Comparison of ENCODE assay signal across 24 cellular contexts in genomic region chr6:87736809-87737540, GRCh38. TPM values are rescaled to one million over a fixed set of nuclear protein-coding genes. Genes with fewer than 3 reads are reported as not detected.
A peak's percentile ranks its signal among the peaks of the same experiment; 100 is the strongest.
DNase-seq lines count a peak whose midpoint lies in the region; ATAC-seq, FAIRE-seq and TF ChIP-seq lines count a peak whose summit lies in the region.
"Had no signal": no experiment of that assay in that cellular context is flagged by ENCODE, and none has a peak within 500 bp of the region (broad histone marks: within the 10 kb centered on the region; RNA-seq: fewer than 3 reads in every experiment).

No MANE protein-coding gene starts in this region.

- H3K9ac ChIP-seq in GM12878 (ENCODE audit: control insufficient read depth, insufficient read depth, low read length) = peak overlapping the region; percentile 28; the same call in 1 of the 2 replicates
- H3K9ac ChIP-seq: KMS-11, parathyroid adenoma had no signal

- TF ChIP-seq POLR2A in GM12892 (IDR thresholded peaks at IDR 0.05; ENCODE audit: low read depth, low read length) (no peak), GM12878 (IDR thresholded peaks at IDR 0.05; ENCODE audit: low read depth, low read length) (no peak)

- H3K4me3 Mint-ChIP-seq in CD8-positive, alpha-beta T cell = no peak overlapping the region

- POLR2A ChIA-PET in CD8-positive, alpha-beta T cell (lab: Charles Lee) = no interaction called here
- POLR2A ChIA-PET in GM12878 (lab: Charles Lee) = no interaction called here

- no peaks in the 10 kb centered on the region for H4K20me1 ChIP-seq in GM12878 (ENCODE audit: control insufficient read depth, insufficient read depth)

- no peaks in the 10 kb centered on the region for H3K36me3 Mint-ChIP-seq in CD8-positive, alpha-beta T cell

- H3K27me3 Mint-ChIP-seq in CD8-positive, alpha-beta T cell (ENCODE audit: low read depth) = no peaks in the 10 kb centered on the region

- CTCF ChIA-PET in CD8-positive, alpha-beta T cell (lab: Charles Lee) = no interaction called here
- CTCF ChIA-PET in GM12878 (lab: Yijun Ruan, JAX) = interaction anchor here (2.2 kb wide), 1 partner anchor 20 kb away, joined by 10 read pairs; no protein-coding TSS in a partner anchor

- no peaks in the 10 kb centered on the region for H3K27me3 ChIP-seq in CD8-positive, alpha-beta T cell (ENCODE audit: insufficient read depth, low read length)
- H3K27me3 ChIP-seq in GM12878 (replicated peaks in 1 of 2; ENCODE audit: control insufficient read depth in 2 of 2, insufficient read depth in 2 of 2, low read length in 1 of 2) = no peaks in the 10 kb centered on the region
- H3K27me3 ChIP-seq: ascending aorta, gastrocnemius medialis had no signal

- WGBS in GM12878 (ENCODE audit: insufficient coverage, insufficient replicate concordance, low lambda C conversion rate, missing lambda C conversion rate) = 18% methylated on average over 3 of the region's 5 CpGs

- H3K9me3 ChIP-seq in CD8-positive, alpha-beta T cell (ENCODE audit: low read length) = no peaks in the 10 kb centered on the region
- no peaks in the 10 kb centered on the region; the same call in 2 of the 3 replicates for H3K9me3 ChIP-seq in GM12878 (replicated peaks; ENCODE audit: control insufficient read depth, insufficient read depth, low read length)
- H3K9me3 ChIP-seq: ascending aorta, gastrocnemius medialis had no signal

- no TSS peak for BruUV-seq in GM12878 (replicated peaks; lab: Mats Ljungman, UMichigan)

- peak overlapping the region; percentile 2 for H3K27ac Mint-ChIP-seq in CD8-positive, alpha-beta T cell

- peak in 1 of 7 experiments; percentile 28 for DNase-seq in CD8-positive, alpha-beta T cell
- DNase-seq in GM12892 (ENCODE audit: insufficient read length) (no peak), GM12878 (ENCODE audit: low read depth, low spot score) (no peak), NOMO-1 (lab: John Stamatoyannopoulos, UW; ENCODE audit: unreplicated experiment in 2 of 2) (no peak), AG08396 (ENCODE audit: low spot score) (no peak), foreskin melanocyte (no peak), SKM-1 (lab: John Stamatoyannopoulos, UW; ENCODE audit: unreplicated experiment) (no peak)
- DNase-seq: activated CD4-positive, alpha-beta T cell treated with anti-CD3 and anti-CD28 coated beads, Interleukin-2, amount 50 U/mL, for 48 hours; activated gamma-delta T cell treated with Interleukin-2 at 50 U/mL for 16 hours; DMS 273 treated with DMSO at 0.1 percent for 48 hours; gastrocnemius medialis; left ventricle myocardium superior; NCI-H1105 treated with DMSO at 0.1 percent for 48 hours; NCI-H226; stimulated activated naive CD4-positive, alpha-beta T cell; trophoblast cell had no signal

- H2AFZ ChIP-seq in GM12878 (ENCODE audit: control insufficient read depth, low read depth, low read length) = peak overlapping the region; percentile 71
- H2AFZ ChIP-seq: parathyroid adenoma had no signal

- no peaks in the 10 kb centered on the region; the same call in 1 of the 2 replicates for H3K79me2 ChIP-seq in GM12878 (ENCODE audit: control insufficient read depth, insufficient read depth, low read length)
- H3K79me2 ChIP-seq: parathyroid adenoma had no signal

- H3K4me3 ChIP-seq in CD8-positive, alpha-beta T cell (ENCODE audit: low read depth, low read length) = no peak overlapping the region
- H3K4me3 ChIP-seq in GM12878 = no peak overlapping the region
- H3K4me3 ChIP-seq: ascending aorta, gastrocnemius medialis, skin epidermis had no signal

- no peak for TF ChIP-seq EP300 in GM12878 (IDR thresholded peaks at IDR 0.05; ENCODE audit: borderline replicate concordance in 1 of 2, control insufficient read depth in 1 of 2, low read depth in 2 of 2, low read length in 2 of 2)

- intact Hi-C loops in CD8-positive, alpha-beta T cell (cut with DNase I, micrococcal nuclease) = no loop called here
- intact Hi-C loops in GM12878 (cut with micrococcal nuclease; ENCODE audit: unreplicated experiment) = no loop called here

- H3K4me1 Mint-ChIP-seq in CD8-positive, alpha-beta T cell (ENCODE audit: low read depth) = peaks cover 28% of the 10 kb centered on the region

- peak; percentile 33 for ATAC-seq in CD8-positive, alpha-beta T cell
- ATAC-seq in HG03565 (IDR thresholded peaks at IDR 0.05; ENCODE audit: unreplicated experiment) (peak; percentile 44), GM12878 (peak; percentile 69)
- ATAC-seq: gastrocnemius medialis, left ventricle myocardium superior, Right ventricle myocardium inferior had no signal

- FAIRE-seq in GM12892 (lab: Jason Lieb, UNC) (peak; percentile 71), GM12878 (lab: Jason Lieb, UNC) (no peak)
- FAIRE-seq: colon, endothelial cell of umbilical vein had no signal

- no peaks in the 10 kb centered on the region for H3K36me3 ChIP-seq in CD8-positive, alpha-beta T cell (ENCODE audit: insufficient read depth, low read length)
- no peaks in the 10 kb centered on the region for H3K36me3 ChIP-seq in GM12878 (ENCODE audit: control insufficient read depth in 2 of 2, insufficient read depth in 2 of 2, low read length in 1 of 2)
- H3K36me3 ChIP-seq: ascending aorta, gastrocnemius medialis had no signal

- SMC1A ChIA-PET in GM12878 (lab: Charles Lee; ENCODE audit: uncharacterized antibody, unreplicated experiment) = interaction anchor here (0.7 to 8.0 kb wide), 5 partner anchors 10 to 57 kb away, joined by 3 to 62 read pairs (median 3); no protein-coding TSS in a partner anchor

- no peak for TF ChIP-seq CTCF in CD8-positive, alpha-beta T cell (IDR thresholded peaks at IDR 0.05)
- no peak for TF ChIP-seq CTCF in GM12878 (IDR thresholded peaks at IDR 0.05 in 2 of 3, conservative IDR thresholded peaks at IDR 0.05 in 1 of 3; ENCODE audit: control insufficient read depth in 2 of 3, extremely low read depth in 1 of 3, insufficient read depth in 1 of 3, low read depth in 3 of 3, low read length in 3 of 3)

- RAD21 ChIA-PET in GM12878 (lab: Charles Lee; ENCODE audit: unreplicated experiment) = interaction anchor here (1.6 kb wide), 1 partner anchor 20 kb away, joined by 8 read pairs; no protein-coding TSS in a partner anchor

- H3K4me2 ChIP-seq in GM12878 (ENCODE audit: control insufficient read depth, insufficient read depth) = peak overlapping the region; percentile 72
- H3K4me2 ChIP-seq: KMS-11 had no signal

- no peak overlapping the region for H3K27ac ChIP-seq in CD8-positive, alpha-beta T cell (ENCODE audit: low read depth, low read length)
- peak overlapping the region; percentile 58 for H3K27ac ChIP-seq in GM12878 (ENCODE audit: control insufficient read depth, insufficient read depth)
- H3K27ac ChIP-seq: ascending aorta, gastrocnemius medialis, KMS-11, parathyroid adenoma had no signal

- peaks cover 2% of the 10 kb centered on the region for H3K4me1 ChIP-seq in CD8-positive, alpha-beta T cell (ENCODE audit: insufficient read depth, low read length)
- peaks cover 18% of the 10 kb centered on the region for H3K4me1 ChIP-seq in GM12878 (ENCODE audit: control insufficient read depth, insufficient read depth, low read length)

- in situ Hi-C loops in GM12878 (cut with MboI) = no loop called here

- H3K9me3 Mint-ChIP-seq in CD8-positive, alpha-beta T cell = no peaks in the 10 kb centered on the region

- TF ChIP-seq RAD21 in GM12878 (IDR thresholded peaks at IDR 0.05; ENCODE audit: insufficient read depth, low read depth, low read length) = no peak

TF ChIP-seq in GM12878, 131 proteins besides CTCF, POLR2A, EP300 and RAD21 (continues in another document):
- no peak for TF ChIP-seq JUNB (IDR thresholded peaks at IDR 0.05)
- 0 out of 2 replicates have a peak, but pooled peaks have one; percentile 31 for TF ChIP-seq RELB (IDR thresholded peaks at IDR 0.05; ENCODE audit: low read depth)
- peak in 1 of 2 experiments; percentile 13; a peak in 1 of 4 replicates for TF ChIP-seq IKZF2 (IDR thresholded peaks at IDR 0.05)
- TF ChIP-seq CBX5 (IDR thresholded peaks at IDR 0.05; ENCODE audit: low read depth) = 0 out of 2 replicates have a peak, but pooled peaks have one; percentile 44

RNA-seq across cellular contexts. Expression of gene AKIRIN2, which starts 34.9 kb away (rescaled TPM):
- 10 to 100 TPM; 79.4 to 82.4 TPM for total RNA-seq in CD8-positive, alpha-beta T cell
- 47.7 TPM for polyA plus RNA-seq in GM12892 (2012; ENCODE audit: missing spikeins)
- 105 and 137 TPM in 2 replicates for total RNA-seq in GM12878 (2013; cell fraction: nucleolus; rRNA removed)
- total RNA-seq in GM12878 (2014; rRNA removed) (28.4 and 32.9 TPM in 2 replicates), GM12878 (2014; rRNA removed; fragmentation: Illumina TruSeq; extraction: Trizol) (21.9 and 23.7 TPM in 2 replicates), GM12878 (2021) (71.6 and 74.4 TPM in 2 replicates)
- 30.6 TPM for polyA plus RNA-seq in GM12878 (2011; ENCODE audit: low read depth)
- polyA plus RNA-seq in GM12878 (2011; rRNA removed) (40.1 and 62.9 TPM in 2 replicates), GM12878 (2014; fragmentation: Illumina TruSeq; extraction: Trizol) (39.3 and 46.5 TPM in 2 replicates), GM12878 (2014; fragmentation: Nextera tagmentation; extraction: Ambion mirVana) (10 to 100 TPM; 12.7 to 16.8 TPM), GM12878 (2014; rRNA removed) (45.0 and 49.0 TPM in 2 replicates), GM12878 (2016; fragmentation: Nextera tagmentation; extraction: Ambion mirVana) (10 to 100 TPM; 79.2 to 82.2 TPM)
- polyA plus RNA-seq in GM12878 (2011; cell fraction: cytosol; rRNA removed) = 20.0 and 28.1 TPM in 2 replicates
- 50.6 and 56.0 TPM in 2 replicates for polyA plus RNA-seq in GM12878 (2011; cell fraction: nucleus; rRNA removed)
- polyA plus RNA-seq in GM12878 (2012) = 64.1 and 73.9 TPM in 2 replicates
- polyA minus RNA-seq in GM12878 (2011; rRNA and poly(A)+ RNA removed) = 8.4 and 14.7 TPM in 2 replicates
- 18.0 and 18.7 TPM in 2 replicates for polyA minus RNA-seq in GM12878 (2011; cell fraction: cytosol; rRNA and poly(A)+ RNA removed)
- 43.9 and 77.4 TPM in 2 replicates for polyA minus RNA-seq in GM12878 (2011; cell fraction: nucleus; rRNA and poly(A)+ RNA removed)
